16 cellular contexts compared by ENCODE assay signal in genomic region chr2:128797937-128798336, GRCh38.
DNase-seq lines count a peak whose midpoint lies in the region; ATAC-seq and TF ChIP-seq lines count a peak whose summit lies in the region.
"Had no signal": no experiment of that assay in that cellular context is flagged by ENCODE, and none has a peak within 500 bp of the region (broad histone marks: within the 10 kb centered on the region; RNA-seq: fewer than 3 reads in every experiment).

No MANE protein-coding gene starts in this region.

- peak; percentile 89 for ATAC-seq in GM19351 (IDR thresholded peaks at IDR 0.05; ENCODE audit: unreplicated experiment)
- peak; percentile 66 for ATAC-seq in HG02763 (IDR thresholded peaks at IDR 0.05; ENCODE audit: unreplicated experiment)
- no peak for ATAC-seq in activated CD8-positive, alpha-beta memory T cell treated with anti-CD3 and anti-CD28 coated beads, Interleukin-2, amount 10 ng/mL, durations not matched to agents 7 days and 5 days

- TF ChIP-seq CTCF in GM06990 (IDR thresholded peaks at IDR 0.05; ENCODE audit: insufficient read depth, low read length, poor library complexity, severe bottlenecking) = no peak

- no peaks in the 10 kb centered on the region for H3K4me1 Mint-ChIP-seq in activated CD8-positive, alpha-beta memory T cell treated with anti-CD3 and anti-CD28 coated beads, Interleukin-2, amount 10 ng/mL, durations not matched to agents 7 days and 5 days
- no peaks in the 10 kb centered on the region for H3K4me1 Mint-ChIP-seq in T-helper 2 cell treated with Interferon-gamma antibody and Interleukin-4, amounts not matched to agents 5 μg/mL and 100 μg/mL, for 36 hours (ENCODE audit: low read depth)
- H3K4me1 Mint-ChIP-seq: central memory CD8-positive, alpha-beta T cell had no signal

- no peaks in the 10 kb centered on the region for H3K27me3 ChIP-seq in GM06990 (replicated peaks; ENCODE audit: control insufficient read depth, insufficient read depth, low read length)
- H3K27me3 ChIP-seq: testis had no signal

- H3K36me3 ChIP-seq in GM06990 (ENCODE audit: control insufficient read depth, insufficient read depth, low read length) = no peaks in the 10 kb centered on the region

- H3K27ac Mint-ChIP-seq in activated CD8-positive, alpha-beta memory T cell treated with anti-CD3 and anti-CD28 coated beads, Interleukin-2, amount 10 ng/mL, durations not matched to agents 7 days and 5 days = no peak overlapping the region
- H3K27ac Mint-ChIP-seq in T-helper 2 cell treated with Interferon-gamma antibody and Interleukin-4, amounts not matched to agents 5 μg/mL and 100 μg/mL, for 36 hours = no peak overlapping the region
- H3K27ac Mint-ChIP-seq: activated T-helper 1 cell treated with anti-CD3 and anti-CD28 coated beads, Interleukin-12 subunit alpha, Interleukin-12 subunit beta, Interleukin-2, Interleukin-4 antibody, amounts not matched to agents 30 ng/mL and 10 ng/mL and 1 ng/mL, durations not matched to agents 14 hours and 24 hours and 36 hours had no signal

- H3K36me3 Mint-ChIP-seq in activated CD8-positive, alpha-beta memory T cell treated with anti-CD3 and anti-CD28 coated beads, Interleukin-2, amount 10 ng/mL, durations not matched to agents 7 days and 5 days = no peaks in the 10 kb centered on the region
- no peaks in the 10 kb centered on the region for H3K36me3 Mint-ChIP-seq in T-helper 2 cell treated with Interferon-gamma antibody and Interleukin-4, amounts not matched to agents 5 μg/mL and 100 μg/mL, for 36 hours (ENCODE audit: low read depth)
- H3K36me3 Mint-ChIP-seq: IgD-negative memory B cell had no signal

- CTCF ChIA-PET in activated CD8-positive, alpha-beta memory T cell treated with anti-CD3 and anti-CD28 coated beads, Interleukin-2, amount 10 ng/mL, durations not matched to agents 7 days and 5 days (lab: Charles Lee) = no interaction called here

- H3K4me3 Mint-ChIP-seq in activated CD8-positive, alpha-beta memory T cell treated with anti-CD3 and anti-CD28 coated beads, Interleukin-2, amount 10 ng/mL, durations not matched to agents 7 days and 5 days = no peak overlapping the region
- no peak overlapping the region for H3K4me3 Mint-ChIP-seq in T-helper 2 cell treated with Interferon-gamma antibody and Interleukin-4, amounts not matched to agents 5 μg/mL and 100 μg/mL, for 36 hours
- H3K4me3 Mint-ChIP-seq: activated T-helper 1 cell treated with anti-CD3 and anti-CD28 coated beads, Interleukin-12 subunit alpha, Interleukin-12 subunit beta, Interleukin-2, Interleukin-4 antibody, amounts not matched to agents 30 ng/mL and 10 ng/mL and 1 ng/mL, durations not matched to agents 14 hours and 24 hours and 36 hours; central memory CD8-positive, alpha-beta T cell had no signal

- H3K27me3 Mint-ChIP-seq in activated CD8-positive, alpha-beta memory T cell treated with anti-CD3 and anti-CD28 coated beads, Interleukin-2, amount 10 ng/mL, durations not matched to agents 7 days and 5 days = no peaks in the 10 kb centered on the region
- no peaks in the 10 kb centered on the region for H3K27me3 Mint-ChIP-seq in T-helper 2 cell treated with Interferon-gamma antibody and Interleukin-4, amounts not matched to agents 5 μg/mL and 100 μg/mL, for 36 hours (ENCODE audit: low read depth)
- H3K27me3 Mint-ChIP-seq: central memory CD8-positive, alpha-beta T cell; IgD-negative memory B cell had no signal

- H3K4me3 ChIP-seq in GM06990 (replicated peaks; ENCODE audit: low read depth, low read length) = no peak overlapping the region
- H3K4me3 ChIP-seq: testis had no signal

- peak; percentile 47 for DNase-seq in GM06990 (ENCODE audit: extremely low read depth, insufficient read length)
- peak; percentile 2 for DNase-seq in activated CD8-positive, alpha-beta memory T cell treated with anti-CD3 and anti-CD28 coated beads, Interleukin-2, amount 10 ng/mL, durations not matched to agents 7 days and 5 days
- no peak for DNase-seq in T-helper 2 cell treated with Interferon-gamma antibody and Interleukin-4, amounts not matched to agents 5 μg/mL and 100 μg/mL, for 36 hours (ENCODE audit: low spot score)
- DNase-seq in A172 (ENCODE audit: low spot score) = no peak
- no peak for DNase-seq in NOMO-1 treated with dmso at 0.1 percent for 144 hours (lab: John Stamatoyannopoulos, UW; ENCODE audit: unreplicated experiment)
- DNase-seq in SIG-M5 treated with dmso at 0.1 percent for 504 hours (lab: John Stamatoyannopoulos, UW; ENCODE audit: unreplicated experiment) = no peak
- DNase-seq: ACHN, GOT3, NCI-H2029 treated with DMSO at 0.1 percent for 48 hours, posterior cingulate gyrus, testis had no signal

- no peaks in the 10 kb centered on the region for H3K9me3 Mint-ChIP-seq in activated CD8-positive, alpha-beta memory T cell treated with anti-CD3 and anti-CD28 coated beads, Interleukin-2, amount 10 ng/mL, durations not matched to agents 7 days and 5 days (ENCODE audit: low read depth)
- no peaks in the 10 kb centered on the region for H3K9me3 Mint-ChIP-seq in T-helper 2 cell treated with Interferon-gamma antibody and Interleukin-4, amounts not matched to agents 5 μg/mL and 100 μg/mL, for 36 hours
- H3K9me3 Mint-ChIP-seq: activated T-helper 1 cell treated with anti-CD3 and anti-CD28 coated beads, Interleukin-12 subunit alpha, Interleukin-12 subunit beta, Interleukin-2, Interleukin-4 antibody, amounts not matched to agents 30 ng/mL and 10 ng/mL and 1 ng/mL, durations not matched to agents 14 hours and 24 hours and 36 hours; IgD-negative memory B cell had no signal

Comparison
In these comparisons a context has a peak if more than half of its experiments do, and no peak if none do; other contexts are left out.
1. DNase-seq: peak in GM06990 (single experiment) and activated CD8-positive, alpha-beta memory T cell treated with anti-CD3 and anti-CD28 coated beads, Interleukin-2, amount 10 ng/mL, durations not matched to agents 7 days and 5 days (single experiment); none in T-helper 2 cell treated with Interferon-gamma antibody and Interleukin-4, amounts not matched to agents 5 μg/mL and 100 μg/mL, for 36 hours (single experiment), A172 (single experiment), NOMO-1 treated with dmso at 0.1 percent for 144 hours (single experiment) and SIG-M5 treated with dmso at 0.1 percent for 504 hours (single experiment).